8 cellular contexts compared by ENCODE assay signal in the genomic region with DNA sequence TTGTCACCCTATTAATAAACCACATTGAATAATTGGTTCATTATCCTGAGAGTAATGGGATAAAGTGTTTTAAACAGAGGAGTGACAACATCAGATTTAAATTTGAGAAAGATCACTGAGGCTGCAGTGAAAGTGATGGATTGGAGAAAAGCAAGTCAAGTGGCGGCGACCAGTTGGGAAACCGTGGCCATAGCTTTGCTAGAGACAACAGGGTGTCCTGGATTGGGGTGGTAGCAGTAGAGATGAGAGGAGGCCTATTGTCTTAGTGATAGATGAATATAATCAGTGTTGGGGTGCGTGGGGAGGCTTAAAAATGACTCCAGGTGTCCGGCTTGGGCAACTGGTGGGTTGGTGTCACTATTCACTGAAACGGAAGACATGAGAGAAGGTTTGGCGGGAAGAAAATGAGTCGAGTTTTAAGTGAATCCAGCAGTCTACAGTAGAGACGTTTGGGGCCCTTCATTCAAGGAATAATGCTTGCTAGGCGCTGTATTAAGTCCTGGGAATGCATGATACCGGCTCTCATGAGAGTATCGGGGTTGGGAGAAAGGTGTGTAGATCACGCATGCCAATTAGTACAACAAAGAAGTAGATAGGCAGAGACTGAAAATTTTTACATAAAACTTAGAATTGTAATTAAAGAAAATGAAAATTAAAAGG. TPM values are rescaled to one million over a fixed set of nuclear protein-coding genes. Genes with fewer than 3 reads are reported as not detected.
A peak's percentile ranks its signal among the peaks of the same experiment; 100 is the strongest.
DNase-seq lines count a peak whose midpoint lies in the region; ATAC-seq, FAIRE-seq and TF ChIP-seq lines count a peak whose summit lies in the region.

No MANE protein-coding gene starts in this region.

- peak overlapping the region; percentile 61 to 72 (median 68) for H3K27ac Mint-ChIP-seq in nephron

- no peaks in the 10 kb centered on the region for H3K9me3 Mint-ChIP-seq in nephron

- no peak for ATAC-seq in HG02678 (IDR thresholded peaks at IDR 0.05; ENCODE audit: unreplicated experiment)
- no peak for ATAC-seq in HG03469 (IDR thresholded peaks at IDR 0.05; ENCODE audit: unreplicated experiment)

- H3K27me3 ChIP-seq in duodenal mucosa (ENCODE audit: control insufficient read depth in 1 of 2, insufficient read depth in 2 of 2, low read length in 2 of 2), result no peaks in the 10 kb centered on the region

- H3K4me3 Mint-ChIP-seq in nephron, result peak overlapping the region; percentile 86 to 99 (median 93)

- peaks cover 11 to 18% of the 10 kb centered on the region in 2 donors for H3K4me1 ChIP-seq in duodenal mucosa (ENCODE audit: control insufficient read depth in 1 of 2, insufficient read depth in 2 of 2, low read length in 2 of 2)

- H3K27ac ChIP-seq in duodenal mucosa (ENCODE audit: low read depth, low read length), result no peak overlapping the region

- H3K9me3 ChIP-seq in duodenal mucosa (ENCODE audit: control insufficient read depth in 1 of 2, low read length in 2 of 2), result no peaks in the 10 kb centered on the region

- H3K27me3 Mint-ChIP-seq in nephron (ENCODE audit: low read depth), result no peaks in the 10 kb centered on the region

- TF ChIP-seq POLR2A in GM12891 (IDR thresholded peaks at IDR 0.05; ENCODE audit: low read depth, low read length), result no peak

- FAIRE-seq in urothelium cell line (lab: Jason Lieb, UNC), result no peak
- FAIRE-seq in GM12891 (lab: Jason Lieb, UNC), result no peak

- peaks cover 18% of the 10 kb centered on the region for H3K36me3 Mint-ChIP-seq in nephron (ENCODE audit: low read depth)

- peaks cover 0 to 17% of the 10 kb centered on the region in 2 donors for H3K36me3 ChIP-seq in duodenal mucosa (ENCODE audit: control insufficient read depth in 1 of 2, insufficient read depth in 2 of 2, low read length in 2 of 2)

- peak overlapping the region; percentile 83 to 98 for H3K4me3 ChIP-seq in duodenal mucosa (ENCODE audit: low read depth in 1 of 2, low read length in 2 of 2)

- H3K9ac ChIP-seq in duodenal mucosa (ENCODE audit: low read depth in 1 of 2, low read length in 2 of 2), result peak overlapping the region; percentile 54 to 83

- no peak for TF ChIP-seq CTCF in nephron (IDR thresholded peaks at IDR 0.05; ENCODE audit: unreplicated experiment in 3 of 3)

- DNase-seq in EH (ENCODE audit: low read depth), result peak; percentile 7
- DNase-seq in NCI-H69 (lab: John Stamatoyannopoulos, UW), result peak; percentile 30
- no peak for DNase-seq in urothelium cell line (ENCODE audit: low spot score)
- DNase-seq in GM12891 (ENCODE audit: insufficient read length, low spot score), result no peak

- peaks cover 9% of the 10 kb centered on the region for H3K4me1 Mint-ChIP-seq in nephron

TF ChIP-seq in GM12891, 5 proteins besides CTCF, POLR2A, EP300 and RAD21:
- no peak for TF ChIP-seq POLR2AphosphoS5 (IDR thresholded peaks at IDR 0.05; ENCODE audit: low read depth, low read length)
- TF ChIP-seq TAF1 (IDR thresholded peaks at IDR 0.05; ENCODE audit: low read depth, low read length), result no peak
- no peak for TF ChIP-seq POU2F2 (IDR thresholded peaks at IDR 0.05; ENCODE audit: low read depth, low read length)

RNA-seq across cellular contexts. Expression of a gene that starts 0.8 kb away (rescaled TPM):
- 5.1 TPM for polyA plus RNA-seq in GM12891 (2012; ENCODE audit: low read depth, missing spikeins)

RNA-seq across cellular contexts. Expression of a gene that starts 7.5 kb away (rescaled TPM):
- 0.94 TPM for polyA plus RNA-seq in GM12891 (2012; ENCODE audit: low read depth, missing spikeins)

RNA-seq across cellular contexts. Expression of a gene that starts 24.7 kb away (rescaled TPM):
- polyA plus RNA-seq in GM12891 (2012; ENCODE audit: low read depth, missing spikeins), result 0.44 TPM

Comparison
In these comparisons a context has a peak if more than half of its experiments do, and no peak if none do; other contexts are left out.
1. DNase-seq: peak in EH (single experiment) and NCI-H69 (single experiment); none in urothelium cell line (single experiment) and GM12891 (single experiment).